14 cellular contexts compared by ENCODE assay signal in the genomic region with DNA sequence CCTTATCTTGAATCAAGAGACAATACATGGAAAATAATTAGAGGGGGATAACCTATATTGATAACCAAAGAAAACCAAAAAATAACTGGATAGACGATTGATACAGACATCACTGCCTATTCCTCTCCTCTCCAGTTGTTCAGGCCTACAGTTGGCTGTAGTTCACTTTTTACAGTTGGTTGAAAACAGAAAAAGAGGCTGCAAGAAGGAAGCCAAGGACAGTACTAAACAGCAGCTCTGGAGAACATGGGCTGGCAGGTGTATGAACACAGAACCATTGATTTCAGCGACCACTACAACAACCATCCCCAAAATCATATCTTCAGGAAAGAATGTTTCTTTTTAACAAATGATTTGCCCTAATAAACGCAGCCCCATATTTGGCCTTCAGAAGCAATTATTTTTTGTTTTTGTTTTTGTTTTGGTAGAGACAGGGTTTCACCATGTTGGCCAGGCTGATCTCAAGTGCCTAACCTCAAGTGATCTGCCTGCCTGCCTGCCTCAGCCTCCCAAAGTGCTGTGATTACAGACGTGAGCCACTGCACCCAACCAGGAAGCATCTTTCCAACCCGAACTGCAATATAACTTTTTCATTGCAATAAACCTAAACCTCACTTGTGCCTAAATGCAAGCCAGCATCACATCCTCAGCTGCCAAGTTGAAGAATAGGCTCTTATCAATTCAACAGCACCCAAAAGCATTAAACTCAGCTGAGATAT.
DNase-seq lines count a peak whose midpoint lies in the region; ATAC-seq and TF ChIP-seq lines count a peak whose summit lies in the region.
"Had no signal": no experiment of that assay in that cellular context is flagged by ENCODE, and none has a peak within 500 bp of the region (broad histone marks: within the 10 kb centered on the region; RNA-seq: fewer than 3 reads in every experiment).

No MANE protein-coding gene starts in this region.

- no peaks in the 10 kb centered on the region for H3K9me2 ChIP-seq in SK-N-SH

- no peaks in the 10 kb centered on the region for H3K79me2 ChIP-seq in SK-N-SH (ENCODE audit: insufficient read depth)

- H3K4me1 ChIP-seq in SK-N-SH (ENCODE audit: control insufficient read depth in 1 of 2, insufficient read depth in 2 of 2, low read depth in 1 of 2, low read length in 1 of 2) = peaks cover 4 to 23% of the 10 kb centered on the region in 2 experiments
- peaks cover 21% of the 10 kb centered on the region for H3K4me1 ChIP-seq in adipocyte (ENCODE audit: control insufficient read depth, insufficient read depth, low read length)
- H3K4me1 ChIP-seq in rectal smooth muscle tissue (ENCODE audit: control insufficient read depth, insufficient read depth, low read length) = peaks cover 35% of the 10 kb centered on the region

- peak overlapping the region; percentile 57 for H3K4me2 ChIP-seq in SK-N-SH

- no peaks in the 10 kb centered on the region for H3K36me3 ChIP-seq in SK-N-SH (replicated peaks in 1 of 2; ENCODE audit: control insufficient read depth in 1 of 2, insufficient read depth in 2 of 2, low read length in 1 of 2)
- H3K36me3 ChIP-seq in MG63 = no peaks in the 10 kb centered on the region
- H3K36me3 ChIP-seq in adipocyte (ENCODE audit: control insufficient read depth, insufficient read depth, low read length, severe bottlenecking) = no peaks in the 10 kb centered on the region
- H3K36me3 ChIP-seq in rectal smooth muscle tissue (ENCODE audit: control insufficient read depth, insufficient read depth, low read length) = no peaks in the 10 kb centered on the region
- H3K36me3 ChIP-seq: tibial nerve had no signal

- intact Hi-C loops in dorsolateral prefrontal cortex (cut with DNase I) = loop anchor here in 1 of 2 donors (10.0 kb wide), 1 partner anchor 57 kb away; no protein-coding TSS in a partner anchor

- H3K27ac ChIP-seq in SK-N-SH (ENCODE audit: low read depth in 2 of 2, low read length in 1 of 2) (peak overlapping the region in 1 of 2 experiments; percentile 79; a peak in 2 of 4 replicates), rectal smooth muscle tissue (ENCODE audit: low read depth, low read length) (peak overlapping the region; percentile 56), dorsolateral prefrontal cortex (peak overlapping the region in 2 of 59 donors; percentile 12 to 14)
- H3K27ac ChIP-seq: skin epidermis, tibial nerve had no signal

- H2AFZ ChIP-seq in SK-N-SH (ENCODE audit: low read depth) = peak overlapping the region; percentile 31; the same call in 1 of the 2 replicates

- no peak for TF ChIP-seq EP300 in SK-N-SH (IDR thresholded peaks at IDR 0.05; ENCODE audit: borderline replicate concordance in 1 of 2, low read depth in 1 of 2, low read length in 1 of 2)

- peak overlapping the region; percentile 42; the same call in 1 of the 2 replicates for H3K9ac ChIP-seq in SK-N-SH
- H3K9ac ChIP-seq in adipocyte (ENCODE audit: low read length) = no peak overlapping the region
- H3K9ac ChIP-seq in rectal smooth muscle tissue (ENCODE audit: low read length) = no peak overlapping the region

- ATAC-seq in SK-N-SH treated with all-trans-retinoic acid at 6 μM for 48 hours (no peak), GM21515 (IDR thresholded peaks at IDR 0.05; ENCODE audit: unreplicated experiment) (no peak), GM21576 (IDR thresholded peaks at IDR 0.05; ENCODE audit: unreplicated experiment) (no peak)

- no peak for DNase-seq in SK-N-SH
- DNase-seq in MG63 = peak; percentile 48
- no peak for DNase-seq in adipocyte (ENCODE audit: low read depth)
- DNase-seq in dorsolateral prefrontal cortex = no peak
- DNase-seq: activated CD8-positive, alpha-beta memory T cell treated with anti-CD3 and anti-CD28 coated beads for 24 hours; aorta; effector CD4-positive, alpha-beta T cell; KBM-7 had no signal

- H4K20me1 ChIP-seq in SK-N-SH (ENCODE audit: insufficient read depth) = no peaks in the 10 kb centered on the region

- CTCF ChIA-PET in SK-N-SH (lab: Yijun Ruan, JAX) = interaction anchor here (1.3 kb wide), 1 partner anchor 18 kb away, joined by 3 read pairs; no protein-coding TSS in a partner anchor

- POLR2A ChIA-PET in SK-N-SH (lab: Yijun Ruan, JAX) = no interaction called here

- no peak for TF ChIP-seq RAD21 in SK-N-SH (IDR thresholded peaks at IDR 0.05; ENCODE audit: low read length)

- H3K27me3 ChIP-seq in SK-N-SH (ENCODE audit: insufficient read depth) (no peaks in the 10 kb centered on the region), MG63 (no peaks in the 10 kb centered on the region), adipocyte (replicated peaks; ENCODE audit: control insufficient read depth, insufficient read depth, low read length) (no peaks in the 10 kb centered on the region), rectal smooth muscle tissue (ENCODE audit: control insufficient read depth, insufficient read depth, low read length) (no peaks in the 10 kb centered on the region), dorsolateral prefrontal cortex (no peaks in the 10 kb centered on the region)
- H3K27me3 ChIP-seq: tibial nerve had no signal

- TF ChIP-seq CTCF in SK-N-SH (IDR thresholded peaks at IDR 0.05) (no peak), dorsolateral prefrontal cortex (IDR thresholded peaks at IDR 0.05 in 54 of 56, conservative IDR thresholded peaks at IDR 0.05 in 2 of 56; ENCODE audit: low read depth in 1 of 56, partially characterized antibody in 56 of 56) (no peak)

- WGBS in SK-N-SH (ENCODE audit: low lambda C conversion rate) = 78% methylated on average over 5 of the region's 5 CpGs

- no peaks in the 10 kb centered on the region for H3F3A ChIP-seq in SK-N-SH (replicated peaks; ENCODE audit: insufficient read depth)

- H3K4me3 ChIP-seq in SK-N-SH (ENCODE audit: low read depth in 2 of 2, low read length in 1 of 2) = peak overlapping the region in 1 of 2 experiments; percentile 14; a peak in 1 of 4 replicates
- H3K4me3 ChIP-seq in MG63 = no peak overlapping the region
- H3K4me3 ChIP-seq in adipocyte (ENCODE audit: low read length) = peak overlapping the region; percentile 2
- H3K4me3 ChIP-seq in rectal smooth muscle tissue (ENCODE audit: low read length) = no peak overlapping the region
- H3K4me3 ChIP-seq in dorsolateral prefrontal cortex = no peak overlapping the region
- H3K4me3 ChIP-seq: skin epidermis, tibial nerve had no signal

- H3K9me3 ChIP-seq in SK-N-SH (no peaks in the 10 kb centered on the region), MG63 (no peaks in the 10 kb centered on the region), adipocyte (ENCODE audit: control insufficient read depth, low read length) (no peaks in the 10 kb centered on the region)
- H3K9me3 ChIP-seq: tibial nerve had no signal

TF ChIP-seq in SK-N-SH, 30 proteins besides CTCF, POLR2A, EP300 and RAD21:
- TF ChIP-seq FOSL2 (IDR thresholded peaks at IDR 0.05; ENCODE audit: borderline replicate concordance, low read depth) (no peak), SMC3 (IDR thresholded peaks at IDR 0.05; ENCODE audit: low read depth, low read length) (no peak), USF2 (IDR thresholded peaks at IDR 0.05; ENCODE audit: borderline replicate concordance, low read depth, low read length) (no peak), FOXM1 (IDR thresholded peaks at IDR 0.05; ENCODE audit: low read depth) (no peak), NFIC (IDR thresholded peaks at IDR 0.05; ENCODE audit: borderline replicate concordance) (no peak)

TF ChIP-seq in SK-N-SH treated with all-trans-retinoic acid at 6 μM for 48 hours, 23 proteins besides CTCF, POLR2A, EP300 and RAD21 (continues in another document):
- TF ChIP-seq ISL1 (CRISPR knock-in tag; IDR thresholded peaks at IDR 0.05) = no peak
- no peak for TF ChIP-seq ESRRG (CRISPR knock-in tag; IDR thresholded peaks at IDR 0.05)
- TF ChIP-seq OSR1 (CRISPR knock-in tag; IDR thresholded peaks at IDR 0.05) = no peak
- no peak for TF ChIP-seq ZNF565 (CRISPR knock-in tag; conservative IDR thresholded peaks at IDR 0.05; ENCODE audit: low read depth)
- no peak for TF ChIP-seq RARB (CRISPR knock-in tag; IDR thresholded peaks at IDR 0.05)
- TF ChIP-seq ZNF8 (CRISPR knock-in tag; IDR thresholded peaks at IDR 0.05) = no peak
- TF ChIP-seq ZNF70 (CRISPR knock-in tag; IDR thresholded peaks at IDR 0.05) = no peak
- TF ChIP-seq TSHZ2 (CRISPR knock-in tag; IDR thresholded peaks at IDR 0.05) = no peak
- no peak for TF ChIP-seq SNAI2 (CRISPR knock-in tag; IDR thresholded peaks at IDR 0.05)
- no peak for TF ChIP-seq CREB5 (CRISPR knock-in tag; IDR thresholded peaks at IDR 0.05; ENCODE audit: low read depth)
